ENCODE assay signal across 24 cellular contexts in genomic region chr10:60527676-60528075, GRCh38.
"Had no signal": no experiment of that assay in that cellular context is flagged by ENCODE, and none has a peak within 500 bp of the region (broad histone marks: within the 10 kb centered on the region; RNA-seq: fewer than 3 reads in every experiment).

No MANE protein-coding gene starts in this region.

- H3K27ac Mint-ChIP-seq: activated CD4-positive, alpha-beta memory T cell treated with anti-CD3 and anti-CD28 coated beads, Interleukin-2, amount 10 ng/mL, durations not matched to agents 7 days and 5 days; activated CD4-positive, alpha-beta T cell treated with anti-CD3 and anti-CD28 coated beads, Interleukin-2, amount 10 ng/mL, durations not matched to agents 7 days and 5 days; activated naive CD8-positive, alpha-beta T cell; activated T-helper 17 cell treated with anti-CD3 and anti-CD28 coated beads, Interleukin-2, amount 50 U/mL, for 72 hours had no signal

- H3K27me3 Mint-ChIP-seq: activated CD4-positive, alpha-beta memory T cell treated with anti-CD3 and anti-CD28 coated beads, Interleukin-2, amount 10 ng/mL, durations not matched to agents 7 days and 5 days; activated CD4-positive, alpha-beta T cell treated with anti-CD3 and anti-CD28 coated beads, Interleukin-2, amount 10 ng/mL, durations not matched to agents 7 days and 5 days; activated T-helper 17 cell treated with anti-CD3 and anti-CD28 coated beads, Interleukin-2, amount 50 U/mL, for 72 hours had no signal

- H3K4me1 ChIP-seq: body of pancreas had no signal

- H3K36me3 Mint-ChIP-seq: activated naive CD8-positive, alpha-beta T cell had no signal

- H3K27ac ChIP-seq: body of pancreas had no signal

- DNase-seq: activated CD4-positive, alpha-beta memory T cell treated with anti-CD3 and anti-CD28 coated beads, Interleukin-2, amount 10 ng/mL, durations not matched to agents 7 days and 5 days; activated CD4-positive, alpha-beta T cell treated with anti-CD3 and anti-CD28 coated beads for 1 hour; activated CD4-positive, alpha-beta T cell treated with anti-CD3 and anti-CD28 coated beads for 4 hours; activated CD4-positive, alpha-beta T cell treated with anti-CD3 and anti-CD28 coated beads, Interleukin-2, amount 10 ng/mL, durations not matched to agents 7 days and 5 days; activated CD4-positive, alpha-beta T cell treated with anti-CD3 and anti-CD28 coated beads, Interleukin-2, amount 50 U/mL, for 4 hours; activated effector memory CD4-positive, alpha-beta T cell treated with Interleukin-2 at 50 U/mL for 16 hours; activated gamma-delta T cell treated with Interleukin-2 at 50 U/mL for 16 hours; activated naive CD4-positive, alpha-beta T cell treated with anti-CD3 and anti-CD28 coated beads, Interleukin-2, amount 50 U/mL, for 16 hours; activated naive CD4-positive, alpha-beta T cell treated with Interleukin-2 at 50 U/mL for 16 hours; activated T-cell treated with anti-CD3 and anti-CD28 coated beads, Interleukin-2, amount 50 U/mL, for 4 hours; amniotic stem cell; aorta; body of pancreas; central memory CD4-positive, alpha-beta T cell; cerebellar nuclear complex; cortex of kidney; dermis blood vessel endothelial cell; effector CD8-positive, alpha-beta T cell; foreskin fibroblast; head of caudate nucleus; T-helper 2 cell had no signal

- H3K9me3 ChIP-seq: body of pancreas had no signal

- ATAC-seq: activated T-cell treated with anti-CD3 and anti-CD28 coated beads, Interleukin-2, amount 50 U/mL, for 4 hours; activated T-helper 17 cell treated with anti-CD3 and anti-CD28 coated beads, Interleukin-2, amount 50 U/mL, for 72 hours; body of pancreas; esophagus mucosa had no signal

- H3K4me3 Mint-ChIP-seq: activated CD4-positive, alpha-beta memory T cell treated with anti-CD3 and anti-CD28 coated beads, Interleukin-2, amount 10 ng/mL, durations not matched to agents 7 days and 5 days; activated CD4-positive, alpha-beta T cell treated with anti-CD3 and anti-CD28 coated beads, Interleukin-2, amount 10 ng/mL, durations not matched to agents 7 days and 5 days; activated naive CD8-positive, alpha-beta T cell; activated T-cell treated with anti-CD3 and anti-CD28 coated beads, Interleukin-2, amount 50 U/mL, for 4 hours; activated T-helper 17 cell treated with anti-CD3 and anti-CD28 coated beads, Interleukin-2, amount 50 U/mL, for 72 hours had no signal

- H3K4me3 ChIP-seq: body of pancreas had no signal

- H3K9me3 Mint-ChIP-seq: activated T-cell treated with anti-CD3 and anti-CD28 coated beads, Interleukin-2, amount 50 U/mL, for 4 hours had no signal

- H3K27me3 ChIP-seq: body of pancreas had no signal
